8 cellular contexts compared by ENCODE assay signal in genomic region chr15:63436872-63437375, GRCh38. TPM values are rescaled to one million over a fixed set of nuclear protein-coding genes. Genes with fewer than 3 reads are reported as not detected.
DNase-seq lines count a peak whose midpoint lies in the region; ATAC-seq and TF ChIP-seq lines count a peak whose summit lies in the region.

No MANE protein-coding gene starts in this region.

- H3K36me3 ChIP-seq in effector memory CD4-positive, alpha-beta T cell (ENCODE audit: control insufficient read depth, insufficient read depth, low read length): no peaks in the 10 kb centered on the region
- H3K36me3 ChIP-seq in mucosa of descending colon (ENCODE audit: low read depth): no peaks in the 10 kb centered on the region

- H3K4me3 ChIP-seq in effector memory CD4-positive, alpha-beta T cell (ENCODE audit: insufficient read depth, low read depth, low read length, poor library complexity, severe bottlenecking): no peak overlapping the region
- no peak overlapping the region for H3K4me3 ChIP-seq in mucosa of descending colon

- peak overlapping the region; percentile 45 for H3K27ac ChIP-seq in effector memory CD4-positive, alpha-beta T cell (ENCODE audit: insufficient read depth, low read length, poor library complexity, severe bottlenecking)

- H3K27me3 ChIP-seq in effector memory CD4-positive, alpha-beta T cell (replicated peaks; ENCODE audit: control insufficient read depth, insufficient read depth, low read length, poor library complexity, severe bottlenecking): no peaks in the 10 kb centered on the region

- intact Hi-C loops in mucosa of descending colon (cut with DNase I, micrococcal nuclease): no loop called here

- no peak for TF ChIP-seq CTCF in mucosa of descending colon (IDR thresholded peaks at IDR 0.05)

- ATAC-seq in mucosa of descending colon: peak; percentile 90
- ATAC-seq in GM19351 (IDR thresholded peaks at IDR 0.05; ENCODE audit: unreplicated experiment): no peak

- H3K4me1 ChIP-seq in effector memory CD4-positive, alpha-beta T cell (ENCODE audit: control insufficient read depth, insufficient read depth, low read length, poor library complexity, severe bottlenecking): peaks cover 15% of the 10 kb centered on the region
- H3K4me1 ChIP-seq in mucosa of descending colon (ENCODE audit: low read depth): peaks cover 10% of the 10 kb centered on the region

- DNase-seq in HCEC 1CT (peak; percentile 87), NCI-H69 (lab: John Stamatoyannopoulos, UW) (peak; percentile 98), mucosa of descending colon (peak; percentile 80 to 82 (median 82)), HPDE6-E6E7 (ENCODE audit: extremely low spot score) (no peak)
- DNase-seq in activated CD8-positive, alpha-beta memory T cell treated with anti-CD3 and anti-CD28 coated beads for 24 hours: peak; percentile 80
- DNase-seq in effector memory CD4-positive, alpha-beta T cell: peak; percentile 36 to 54 (median 50)
- DNase-seq in stimulated activated CD8-positive, alpha-beta memory T cell treated with anti-CD3 and anti-CD28 coated beads, Interleukin-15, amount 100 ng/mL, for 24 hours (ENCODE audit: low read depth): peak; percentile 5

- no peaks in the 10 kb centered on the region for H3K9me3 ChIP-seq in effector memory CD4-positive, alpha-beta T cell (ENCODE audit: control insufficient read depth, low read length)
- no peaks in the 10 kb centered on the region for H3K9me3 ChIP-seq in mucosa of descending colon

RNA-seq across cellular contexts. Expression of gene CA12, which starts 55.3 kb away (rescaled TPM):
- 100 to 1,000 TPM; 141 to 645 (median 213) TPM for total RNA-seq in mucosa of descending colon
